Comparison of ENCODE assay signal across 12 cellular contexts in genomic region chr20:9408422-9409300, GRCh38.
DNase-seq lines count a peak whose midpoint lies in the region; ATAC-seq, FAIRE-seq and TF ChIP-seq lines count a peak whose summit lies in the region.
"Had no signal": no experiment of that assay in that cellular context is flagged by ENCODE, and none has a peak within 500 bp of the region (broad histone marks: within the 10 kb centered on the region; RNA-seq: fewer than 3 reads in every experiment).

No MANE protein-coding gene starts in this region.

- H4K20me1 ChIP-seq in GM23338 (replicated peaks; ENCODE audit: insufficient read depth): no peaks in the 10 kb centered on the region
- H4K20me1 ChIP-seq in SK-N-SH (ENCODE audit: insufficient read depth): no peaks in the 10 kb centered on the region

- no peak for FAIRE-seq in kidney (lab: Jason Lieb, UNC)

- CTCF ChIA-PET in SK-N-SH (lab: Yijun Ruan, JAX): interaction anchor here (0.5 to 8.9 kb wide), 83 partner anchors 8 to 1299 kb away, joined by 3 to 255 read pairs (median 5); partner anchors contain the start of gene LAMP5

- TF ChIP-seq EP300 in SK-N-SH (IDR thresholded peaks at IDR 0.05; ENCODE audit: borderline replicate concordance in 1 of 2, low read depth in 1 of 2, low read length in 1 of 2): peak; percentile 59 to 84

- H3K9me3 Mint-ChIP-seq in GM23338: no peaks in the 10 kb centered on the region
- H3K9me3 Mint-ChIP-seq in glutamatergic neuron (ENCODE audit: unreplicated experiment): no peaks in the 10 kb centered on the region
- H3K9me3 Mint-ChIP-seq: activated CD4-positive, alpha-beta T cell treated with anti-CD3 and anti-CD28 coated beads, Interleukin-2, amount 10 ng/mL, durations not matched to agents 7 days and 5 days had no signal

- H3K27ac ChIP-seq in GM23338 (ENCODE audit: low read depth) (no peak overlapping the region), SK-N-SH (ENCODE audit: low read depth in 2 of 2, low read length in 1 of 2) (peak overlapping the region; percentile 81 to 88), kidney (ENCODE audit: low read depth in 2 of 2, low read length in 2 of 2) (no peak overlapping the region)
- H3K27ac ChIP-seq: gastrocnemius medialis, suprapubic skin had no signal

- H3K36me3 ChIP-seq in GM23338 (ENCODE audit: insufficient read depth) (no peaks in the 10 kb centered on the region), SK-N-SH (replicated peaks in 1 of 2; ENCODE audit: control insufficient read depth in 1 of 2, insufficient read depth in 2 of 2, low read length in 1 of 2) (peaks cover 6 to 11% of the 10 kb centered on the region in 2 experiments), kidney (ENCODE audit: control insufficient read depth in 1 of 2, insufficient read depth in 2 of 2, low read length in 2 of 2) (no peaks in the 10 kb centered on the region)
- H3K36me3 ChIP-seq: gastrocnemius medialis, suprapubic skin had no signal

- H3K4me3 Mint-ChIP-seq in GM23338: no peak overlapping the region
- H3K4me3 Mint-ChIP-seq in glutamatergic neuron (ENCODE audit: unreplicated experiment): no peak overlapping the region
- H3K4me3 Mint-ChIP-seq: activated CD4-positive, alpha-beta T cell treated with anti-CD3 and anti-CD28 coated beads, Interleukin-2, amount 10 ng/mL, durations not matched to agents 7 days and 5 days had no signal

- POLR2A ChIA-PET in SK-N-SH (lab: Yijun Ruan, JAX): interaction anchor here (1.0 kb wide), 1 partner anchor 201 kb away, joined by 3 read pairs; no protein-coding TSS in a partner anchor

- H3K9me2 ChIP-seq in GM23338 (ENCODE audit: insufficient read depth) (0 out of 2 replicates have a peak, but pooled peaks cover 3% of the 10 kb centered on the region), SK-N-SH (no peaks in the 10 kb centered on the region)

- H3K79me2 ChIP-seq in GM23338 (replicated peaks; ENCODE audit: insufficient read depth) (no peaks in the 10 kb centered on the region), SK-N-SH (ENCODE audit: insufficient read depth) (no peaks in the 10 kb centered on the region)

- no peaks in the 10 kb centered on the region for H3K27me3 Mint-ChIP-seq in GM23338 (ENCODE audit: insufficient read depth, low read depth, poor library complexity)
- peaks cover 1% of the 10 kb centered on the region for H3K27me3 Mint-ChIP-seq in glutamatergic neuron (ENCODE audit: unreplicated experiment)
- H3K27me3 Mint-ChIP-seq: activated CD4-positive, alpha-beta T cell treated with anti-CD3 and anti-CD28 coated beads, Interleukin-2, amount 10 ng/mL, durations not matched to agents 7 days and 5 days had no signal

- H3F3A ChIP-seq in GM23338 (replicated peaks; ENCODE audit: low read depth): no peaks in the 10 kb centered on the region
- peaks cover 33% of the 10 kb centered on the region for H3F3A ChIP-seq in SK-N-SH (replicated peaks; ENCODE audit: insufficient read depth)

- no peak overlapping the region for H3K4me2 ChIP-seq in GM23338
- peak overlapping the region; percentile 62 for H3K4me2 ChIP-seq in SK-N-SH

- TF ChIP-seq CTCF in AG09309 (IDR thresholded peaks at IDR 0.05; ENCODE audit: control insufficient read depth, insufficient read depth, low read depth, low read length, missing control alignments) (no peak), GM23338 (conservative IDR thresholded peaks at IDR 0.05; ENCODE audit: low read depth in 2 of 2) (no peak), SK-N-SH (IDR thresholded peaks at IDR 0.05) (no peak), glutamatergic neuron (IDR thresholded peaks at IDR 0.05; ENCODE audit: partially characterized antibody, unreplicated experiment) (peak; percentile 61), kidney (IDR thresholded peaks at IDR 0.05; ENCODE audit: borderline replicate concordance, extremely low read depth, insufficient read depth) (no peak)

- H3K27ac Mint-ChIP-seq in GM23338 (peak overlapping the region; percentile 40; the same call in 1 of the 2 replicates), glutamatergic neuron (ENCODE audit: unreplicated experiment) (peak overlapping the region; percentile 31)
- H3K27ac Mint-ChIP-seq: activated CD4-positive, alpha-beta T cell treated with anti-CD3 and anti-CD28 coated beads, Interleukin-2, amount 10 ng/mL, durations not matched to agents 7 days and 5 days had no signal

- H3K4me1 Mint-ChIP-seq in GM23338 (no peaks in the 10 kb centered on the region; the same call in 2 of the 3 replicates), glutamatergic neuron (ENCODE audit: low read depth, unreplicated experiment) (peaks cover 4% of the 10 kb centered on the region)
- H3K4me1 Mint-ChIP-seq: activated CD4-positive, alpha-beta T cell treated with anti-CD3 and anti-CD28 coated beads, Interleukin-2, amount 10 ng/mL, durations not matched to agents 7 days and 5 days had no signal

- intact Hi-C loops in kidney (cut with DNase I): loop anchor here (10.0 kb wide), 1 partner anchor 206 kb away; no protein-coding TSS in a partner anchor

- H2AFZ ChIP-seq in GM23338: no peak overlapping the region
- no peak overlapping the region for H2AFZ ChIP-seq in SK-N-SH (ENCODE audit: low read depth)

- H3K27me3 ChIP-seq in GM23338 (ENCODE audit: insufficient read depth): no peaks in the 10 kb centered on the region
- H3K27me3 ChIP-seq in SK-N-SH (ENCODE audit: insufficient read depth): no peaks in the 10 kb centered on the region
- H3K27me3 ChIP-seq: gastrocnemius medialis, suprapubic skin had no signal

- H3K4me1 ChIP-seq in GM23338 (ENCODE audit: insufficient read depth): no peaks in the 10 kb centered on the region
- peaks cover 2 to 19% of the 10 kb centered on the region in 2 experiments; a peak in 1 of 4 replicates for H3K4me1 ChIP-seq in SK-N-SH (ENCODE audit: control insufficient read depth in 1 of 2, insufficient read depth in 2 of 2, low read depth in 1 of 2, low read length in 1 of 2)
- no peaks in the 10 kb centered on the region for H3K4me1 ChIP-seq in kidney (ENCODE audit: control insufficient read depth in 1 of 2, insufficient read depth in 1 of 2, low read depth in 1 of 2, low read length in 2 of 2)
- H3K4me1 ChIP-seq: gastrocnemius medialis, suprapubic skin had no signal

- WGBS in SK-N-SH (ENCODE audit: low lambda C conversion rate): 12% methylated on average over 10 of the region's 10 CpGs

- H3K36me3 Mint-ChIP-seq in GM23338 (ENCODE audit: low read depth) (peaks cover 9% of the 10 kb centered on the region), glutamatergic neuron (ENCODE audit: unreplicated experiment) (no peaks in the 10 kb centered on the region)

- H3K9ac ChIP-seq in SK-N-SH: peak overlapping the region; percentile 46
- H3K9ac ChIP-seq in kidney (ENCODE audit: low read length in 2 of 2): no peak overlapping the region

- H3K9me3 ChIP-seq in SK-N-SH (no peaks in the 10 kb centered on the region), kidney (ENCODE audit: control insufficient read depth in 1 of 2, low read length in 2 of 2) (no peaks in the 10 kb centered on the region)
- H3K9me3 ChIP-seq: gastrocnemius medialis, suprapubic skin had no signal

- H3K4me3 ChIP-seq in AG09309 (ENCODE audit: control insufficient read depth, low read depth, low read length) (no peak overlapping the region), GM23338 (no peak overlapping the region), SK-N-SH (ENCODE audit: low read depth in 2 of 2, low read length in 1 of 2) (no peak overlapping the region; a peak in 1 of 4 replicates), kidney (ENCODE audit: low read length in 2 of 2) (no peak overlapping the region)
- H3K4me3 ChIP-seq: gastrocnemius medialis, K562, suprapubic skin had no signal

- DNase-seq in AG09309 (ENCODE audit: low read depth) (peak; percentile 38), GM23338 (ENCODE audit: low spot score) (no peak), SK-N-SH (no peak), glutamatergic neuron (no peak), hepatic stellate cell (ENCODE audit: low spot score) (no peak), NCI-H526 treated with DMSO at 0.1 percent for 48 hours (lab: John Stamatoyannopoulos, UW) (no peak), kidney (no peak)

- ATAC-seq in GM23338 (no peak), GM21619 (IDR thresholded peaks at IDR 0.05; ENCODE audit: unreplicated experiment) (no peak)

- no peak for TF ChIP-seq RAD21 in SK-N-SH (IDR thresholded peaks at IDR 0.05; ENCODE audit: low read length)

TF ChIP-seq in GM23338, 12 proteins besides CTCF, POLR2A, EP300 and RAD21:
- TF ChIP-seq EZH2 (IDR thresholded peaks at IDR 0.05; ENCODE audit: low read depth, unreplicated experiment): no peak

TF ChIP-seq in SK-N-SH, 30 proteins besides CTCF, POLR2A, EP300 and RAD21 (continues in another document):
- TF ChIP-seq TCF12 (IDR thresholded peaks at IDR 0.05) (peak; percentile 81), TAF1 (IDR thresholded peaks at IDR 0.05; ENCODE audit: borderline replicate concordance, low read depth, low read length) (no peak), RFX5 (IDR thresholded peaks at IDR 0.05; ENCODE audit: low read length) (no peak), POLR2AphosphoS5 (IDR thresholded peaks at IDR 0.05; ENCODE audit: low read depth, low read length) (peak; percentile 82; the same call in 1 of the 2 replicates), CHD2 (IDR thresholded peaks at IDR 0.05; ENCODE audit: low read length, partially characterized antibody) (no peak), GABPA (IDR thresholded peaks at IDR 0.05; ENCODE audit: low read depth) (no peak), YY1 (IDR thresholded peaks at IDR 0.05; ENCODE audit: low read depth) (no peak), NFIC (IDR thresholded peaks at IDR 0.05; ENCODE audit: borderline replicate concordance) (peak; percentile 96), PBX3 (IDR thresholded peaks at IDR 0.05) (peak; percentile 97), ELF1 (IDR thresholded peaks at IDR 0.05) (no peak), FOSL2 (IDR thresholded peaks at IDR 0.05; ENCODE audit: borderline replicate concordance, low read depth) (peak; percentile 63)

Comparison
In these comparisons a context has a peak if more than half of its experiments do, and no peak if none do; other contexts are left out.
1. H3K27ac ChIP-seq: peak in SK-N-SH (2 of 2); none in GM23338 (single experiment) and kidney (0 of 2).